Comparison of ENCODE assay signal across 29 cellular contexts in the genomic region with DNA sequence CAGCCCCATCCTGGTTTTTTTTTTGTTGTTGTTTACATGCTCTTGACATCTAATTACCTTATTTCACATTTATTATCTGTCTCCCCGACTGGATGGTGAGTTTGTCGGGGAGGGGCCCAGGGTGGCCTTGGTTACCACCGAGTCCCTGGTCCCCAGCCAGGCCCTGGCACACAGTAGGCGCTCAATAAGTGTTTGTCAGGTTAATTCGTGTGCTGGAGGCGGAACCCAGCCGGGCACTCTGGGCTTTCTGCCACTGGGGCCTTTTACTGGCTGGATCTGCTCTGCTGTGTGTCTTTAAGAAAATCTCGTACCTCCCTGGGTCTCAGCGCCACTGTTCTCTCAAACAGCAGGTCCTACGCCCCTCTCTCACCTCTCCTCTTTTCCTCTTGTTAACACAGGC. TPM values are rescaled to one million over a fixed set of nuclear protein-coding genes. Genes with fewer than 3 reads are reported as not detected.
"Had no signal": no experiment of that assay in that cellular context is flagged by ENCODE, and none has a peak within 500 bp of the region (broad histone marks: within the 10 kb centered on the region; RNA-seq: fewer than 3 reads in every experiment).

No MANE protein-coding gene starts in this region.

- H2AFZ ChIP-seq: hepatocyte had no signal

- H3K4me3 ChIP-seq: coronary artery, esophagus muscularis mucosa, gastroesophageal sphincter, heart left ventricle, hepatocyte, prostate gland, right atrium auricular region, sigmoid colon, thoracic aorta, tibial nerve had no signal

- H3K9me3 ChIP-seq: esophagus muscularis mucosa, gastroesophageal sphincter, heart left ventricle, prostate gland, right atrium auricular region, sigmoid colon, thoracic aorta, tibial nerve had no signal

- ATAC-seq: foreskin keratinocyte; gastroesophageal sphincter; heart left ventricle; naive thymus-derived CD4-positive, alpha-beta T cell; stimulated activated memory B cell treated with anti-CD40 and anti-IgM and Interleukin-4, amounts not matched to agents 10 μg/mL and 1 μg/mL and 100 μg/mL, for 72 hours; stimulated activated naive CD8-positive, alpha-beta T cell treated with anti-CD3 and anti-CD28 coated beads, Interleukin-15, Interleukin-2, amounts not matched to agents 100 U/mL and 50 U/mL, for 24 hours had no signal

- H3K27me3 ChIP-seq: hepatocyte had no signal

- DNase-seq: dermis blood vessel endothelial cell; effector memory CD4-positive, alpha-beta T cell; foreskin keratinocyte; heart left ventricle; kidney; mesendoderm; midbrain; naive thymus-derived CD4-positive, alpha-beta T cell; nucleus accumbens; sigmoid colon; stimulated activated CD4-positive, alpha-beta T cell treated with anti-CD3 and anti-CD28 coated beads, Interleukin-4, amount 100 ng/mL, for 4 hours; stimulated activated naive CD8-positive, alpha-beta T cell treated with anti-CD3 and anti-CD28 coated beads, Interleukin-15, Interleukin-2, amounts not matched to agents 100 U/mL and 50 U/mL, for 24 hours; substantia nigra had no signal

- FAIRE-seq: endothelial cell of umbilical vein, kidney had no signal

- H3K4me1 ChIP-seq: foreskin keratinocyte, prostate gland had no signal

- H3K27ac ChIP-seq: coronary artery, esophagus muscularis mucosa, foreskin keratinocyte, gastroesophageal sphincter, heart left ventricle, hepatocyte, prostate gland, right atrium auricular region, sigmoid colon, thoracic aorta, tibial nerve had no signal

- H3K36me3 ChIP-seq: heart left ventricle, prostate gland, right atrium auricular region, sigmoid colon, thoracic aorta, tibial nerve had no signal

- H3K4me2 ChIP-seq: hepatocyte had no signal

RNA-seq across cellular contexts. Expression of gene NRTN, which starts 4.6 kb away (rescaled TPM):
- total RNA-seq: endothelial cell of umbilical vein, skeletal muscle tissue, thoracic aorta, tibial nerve had no signal

RNA-seq across cellular contexts. Expression of gene PRR22, which starts 24.9 kb away (rescaled TPM):
- total RNA-seq: epithelial cell of proximal tubule, skeletal muscle tissue had no signal

RNA-seq across cellular contexts. Expression of gene FUT6, which starts 30.0 kb away (rescaled TPM):
- total RNA-seq: dermis blood vessel endothelial cell; endothelial cell of umbilical vein; epithelial cell of proximal tubule; fibroblast of lung; foreskin keratinocyte; heart left ventricle; lung microvascular endothelial cell; naive thymus-derived CD4-positive, alpha-beta T cell; osteocyte; right atrium auricular region; sigmoid colon; skeletal muscle tissue; thoracic aorta; tibial nerve; urinary bladder had no signal
- polyA plus RNA-seq: endothelial cell of umbilical vein; fibroblast of lung; foreskin keratinocyte; heart left ventricle; hepatocyte; naive thymus-derived CD4-positive, alpha-beta T cell had no signal

RNA-seq across cellular contexts. Expression of gene FUT3, which starts 41.8 kb away (rescaled TPM):
- total RNA-seq: dermis blood vessel endothelial cell, endothelial cell of umbilical vein, fibroblast of lung, heart left ventricle, hepatocyte, lung microvascular endothelial cell, osteocyte, right atrium auricular region, skeletal muscle tissue, thoracic aorta had no signal
- polyA plus RNA-seq: endothelial cell of umbilical vein; fibroblast of lung; naive thymus-derived CD4-positive, alpha-beta T cell had no signal
